1 cellular context compared by ENCODE assay signal in the genomic region with DNA sequence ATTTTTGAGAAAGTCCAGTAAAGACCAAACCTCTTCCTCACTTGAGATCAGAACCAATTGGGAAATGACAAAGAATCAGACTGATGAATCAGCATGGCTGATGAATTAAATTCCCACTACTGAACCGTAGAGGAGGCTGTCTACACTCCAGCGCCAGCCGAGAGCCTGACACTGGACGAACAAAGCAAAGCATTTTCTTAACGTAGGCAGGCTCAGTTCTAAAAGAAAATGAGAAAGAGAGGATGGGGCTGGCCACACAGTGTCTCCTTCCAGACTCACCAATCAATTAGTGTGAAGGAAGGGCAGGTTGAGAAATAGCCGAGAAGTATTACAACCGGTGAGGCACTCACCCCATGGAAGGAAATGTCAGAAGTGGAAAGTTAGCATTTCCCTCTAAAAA.
TF ChIP-seq lines count a peak whose summit lies in the region.

No MANE protein-coding gene starts in this region.

TF ChIP-seq in endothelial cell of umbilical vein, 7 proteins besides CTCF, POLR2A, EP300 and RAD21:
- no peak for TF ChIP-seq MAX (IDR thresholded peaks at IDR 0.05; ENCODE audit: insufficient read depth, insufficient read length)
- TF ChIP-seq FOS (IDR thresholded peaks at IDR 0.05; ENCODE audit: borderline replicate concordance, insufficient read depth, low read length): no peak
- TF ChIP-seq JUN (IDR thresholded peaks at IDR 0.05; ENCODE audit: borderline replicate concordance, insufficient read depth, insufficient read length, low read depth): no peak
- TF ChIP-seq MYC (IDR thresholded peaks at IDR 0.05; ENCODE audit: low read depth, low read length): no peak
- TF ChIP-seq POLR2AphosphoS5 (IDR thresholded peaks at IDR 0.05; ENCODE audit: insufficient read depth, low read depth, low read length): no peak
- TF ChIP-seq GATA2 (IDR thresholded peaks at IDR 0.05; ENCODE audit: insufficient read depth, insufficient read length, low read depth, low read length): no peak
- TF ChIP-seq EZH2 (IDR thresholded peaks at IDR 0.05; ENCODE audit: borderline replicate concordance, low read depth, low read length, severe bottlenecking): no peak
